1 cellular context compared by ENCODE assay signal in the genomic region with DNA sequence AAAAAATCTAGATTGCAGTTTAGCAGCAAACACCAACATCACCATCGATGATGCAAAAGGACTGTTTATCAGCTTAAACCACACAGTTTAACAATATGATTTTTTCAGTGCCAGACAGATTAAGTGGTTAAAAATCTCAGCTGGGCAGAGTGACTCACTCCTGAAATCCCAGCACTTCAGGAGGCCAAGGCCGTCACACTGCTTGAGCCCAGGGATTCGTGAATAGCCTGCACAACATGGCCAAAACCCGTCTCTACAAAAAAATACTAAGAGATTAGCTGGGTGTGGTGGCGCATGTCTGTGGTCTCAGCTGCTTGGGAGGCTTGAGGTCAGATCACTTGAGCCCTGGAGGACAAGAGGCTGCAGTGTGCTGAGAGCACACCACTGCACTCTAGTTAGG.
TF ChIP-seq lines count a peak whose summit lies in the region.

No MANE protein-coding gene starts in this region.

TF ChIP-seq in H1, 55 proteins besides CTCF, POLR2A, EP300 and RAD21:
- TF ChIP-seq CEBPB (IDR thresholded peaks at IDR 0.05; ENCODE audit: low read depth, low read length) (no peak), NRF1 (IDR thresholded peaks at IDR 0.05; ENCODE audit: low read depth, low read length) (no peak), PHF8 (conservative IDR thresholded peaks at IDR 0.05; ENCODE audit: low read depth, low read length) (no peak), TBP (IDR thresholded peaks at IDR 0.05; ENCODE audit: low read depth, low read length) (no peak), SIRT6 (IDR thresholded peaks at IDR 0.05; ENCODE audit: low read length) (no peak), SP4 (IDR thresholded peaks at IDR 0.05; ENCODE audit: low read length) (no peak), YY1 (IDR thresholded peaks at IDR 0.05; ENCODE audit: low read depth, low read length) (no peak), SIX5 (IDR thresholded peaks at IDR 0.05; ENCODE audit: low read depth, low read length) (no peak), JUN (IDR thresholded peaks at IDR 0.05; ENCODE audit: low read depth, low read length) (no peak), ASH2L (IDR thresholded peaks at IDR 0.05; ENCODE audit: low read length) (no peak), SIN3A (conservative IDR thresholded peaks at IDR 0.05 in 1 of 2, IDR thresholded peaks at IDR 0.05 in 1 of 2; ENCODE audit: low read depth in 1 of 2, low read length in 2 of 2) (no peak), BACH1 (IDR thresholded peaks at IDR 0.05; ENCODE audit: low read length) (no peak), TAF1 (IDR thresholded peaks at IDR 0.05; ENCODE audit: low read depth, low read length) (no peak), RFX5 (IDR thresholded peaks at IDR 0.05; ENCODE audit: borderline replicate concordance, low read depth, low read length) (no peak), SAP30 (IDR thresholded peaks at IDR 0.05; ENCODE audit: insufficient read depth, insufficient replicate concordance, low read length) (no peak)
- TF ChIP-seq, protein P1, sequence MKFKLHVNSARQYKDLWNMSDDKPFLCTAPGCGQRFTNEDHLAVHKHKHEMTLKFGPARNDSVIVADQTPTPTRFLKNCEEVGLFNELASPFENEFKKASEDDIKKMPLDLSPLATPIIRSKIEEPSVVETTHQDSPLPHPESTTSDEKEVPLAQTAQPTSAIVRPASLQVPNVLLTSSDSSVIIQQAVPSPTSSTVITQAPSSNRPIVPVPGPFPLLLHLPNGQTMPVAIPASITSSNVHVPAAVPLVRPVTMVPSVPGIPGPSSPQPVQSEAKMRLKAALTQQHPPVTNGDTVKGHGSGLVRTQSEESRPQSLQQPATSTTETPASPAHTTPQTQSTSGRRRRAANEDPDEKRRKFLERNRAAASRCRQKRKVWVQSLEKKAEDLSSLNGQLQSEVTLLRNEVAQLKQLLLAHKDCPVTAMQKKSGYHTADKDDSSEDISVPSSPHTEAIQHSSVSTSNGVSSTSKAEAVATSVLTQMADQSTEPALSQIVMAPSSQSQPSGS (IDR thresholded peaks at IDR 0.05; ENCODE audit: low read length), result no peak
